ENCODE assay signal across 1 cellular context in genomic region chr13:37105251-37105714, GRCh38.
TF ChIP-seq lines count a peak whose summit lies in the region.

Gene CSNK1A1L, minus strand, starts transcription at chr13:37105664. Its CDS starts 408 bp downstream, at chr13:37105256.

TF ChIP-seq in K562, 482 proteins besides CTCF, POLR2A, EP300 and RAD21 (continued from another document):
- 0 out of 2 replicates have a peak, but pooled peaks have one; percentile 12 for TF ChIP-seq MGA (IDR thresholded peaks at IDR 0.05)
